1 cellular context compared by ENCODE assay signal in genomic region chr1:36408479-36408878, GRCh38.
TF ChIP-seq lines count a peak whose summit lies in the region.

No MANE protein-coding gene starts in this region.

TF ChIP-seq in K562, 482 proteins besides CTCF, POLR2A, EP300 and RAD21:
- no peak for TF ChIP-seq RCOR1 (IDR thresholded peaks at IDR 0.05; ENCODE audit: borderline replicate concordance in 1 of 2, low read depth in 2 of 2, low read length in 2 of 2)
- TF ChIP-seq MAZ (CRISPR knock-in tag; conservative IDR thresholded peaks at IDR 0.05 in 1 of 2, IDR thresholded peaks at IDR 0.05 in 1 of 2): no peak
- no peak for TF ChIP-seq SIN3B (IDR thresholded peaks at IDR 0.05; ENCODE audit: low read depth)
- 0 out of 2 replicates have a peak, but pooled peaks have one; percentile 26 for TF ChIP-seq ATF3 (IDR thresholded peaks at IDR 0.05)
- no peak for TF ChIP-seq ATF3 (CRISPR knock-in tag; conservative IDR thresholded peaks at IDR 0.05)
- peak; percentile 50 for TF ChIP-seq FOSL1 (tag; conservative IDR thresholded peaks at IDR 0.05)
- TF ChIP-seq CHD2 (IDR thresholded peaks at IDR 0.05; ENCODE audit: low read depth, low read length): no peak
- TF ChIP-seq SUPT5H (IDR thresholded peaks at IDR 0.05): no peak
- TF ChIP-seq MCM5 (IDR thresholded peaks at IDR 0.05; ENCODE audit: low read depth): no peak
- TF ChIP-seq NUFIP1 (IDR thresholded peaks at IDR 0.05; ENCODE audit: partially characterized antibody): no peak
- TF ChIP-seq BRD9 (IDR thresholded peaks at IDR 0.05; ENCODE audit: low read depth, partially characterized antibody): no peak
